7 cellular contexts compared by ENCODE assay signal in genomic region chr3:180036678-180037455, GRCh38. TPM values are rescaled to one million over a fixed set of nuclear protein-coding genes. Genes with fewer than 3 reads are reported as not detected.
DNase-seq lines count a peak whose midpoint lies in the region; ATAC-seq, FAIRE-seq and TF ChIP-seq lines count a peak whose summit lies in the region.

A gene with protein sequence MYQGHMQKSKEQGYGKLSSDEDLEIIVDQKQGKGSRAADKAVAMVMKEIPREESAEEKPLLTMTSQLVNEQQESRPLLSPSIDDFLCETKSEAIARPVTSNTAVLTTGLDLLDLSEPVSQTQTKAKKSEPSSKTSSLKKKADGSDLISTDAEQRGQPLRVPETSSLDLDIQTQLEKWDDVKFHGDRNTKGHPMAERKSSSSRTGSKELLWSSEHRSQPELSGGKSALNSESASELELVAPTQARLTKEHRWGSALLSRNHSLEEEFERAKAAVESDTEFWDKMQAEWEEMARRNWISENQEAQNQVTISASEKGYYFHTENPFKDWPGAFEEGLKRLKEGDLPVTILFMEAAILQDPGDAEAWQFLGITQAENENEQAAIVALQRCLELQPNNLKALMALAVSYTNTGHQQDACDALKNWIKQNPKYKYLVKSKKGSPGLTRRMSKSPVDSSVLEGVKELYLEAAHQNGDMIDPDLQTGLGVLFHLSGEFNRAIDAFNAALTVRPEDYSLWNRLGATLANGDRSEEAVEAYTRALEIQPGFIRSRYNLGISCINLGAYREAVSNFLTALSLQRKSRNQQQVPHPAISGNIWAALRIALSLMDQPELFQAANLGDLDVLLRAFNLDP (minus strand): TSS chr3:180036937. CDS start chr3:180036599, 338 bp downstream.

- peak within 1 kb of the TSS; percentile 67 for H3K18ac ChIP-seq in H9 (ENCODE audit: insufficient read length, low read depth, low read length)

- H2AK5ac ChIP-seq in H9 (ENCODE audit: insufficient read length, low read length) = no peak within 1 kb of the TSS

- no peak within 1 kb of the TSS for H3K23ac ChIP-seq in H9 (ENCODE audit: insufficient read length, low read depth, low read length)

- peak; percentile 41 for DNase-seq in GM12892 (ENCODE audit: insufficient read length)
- DNase-seq in H9 = peak; percentile 87
- peak; percentile 27 for DNase-seq in M059J (ENCODE audit: low read depth)
- DNase-seq in T-cell = peak in 6 of 34 experiments; percentile 0 to 6 (median 2)
- peak in 2 of 3 donors; percentile 4 to 44 for DNase-seq in mucosa of descending colon
- no peak for DNase-seq in thoracic aorta (ENCODE audit: low spot score)

- H3K4ac ChIP-seq in H9 (ENCODE audit: low read depth, low read length) = no peak within 1 kb of the TSS

- peak within 1 kb of the TSS; percentile 75 to 99 for H3K4me3 Mint-ChIP-seq in H9
- peak within 1 kb of the TSS; percentile 49 to 69 (median 56) for H3K4me3 Mint-ChIP-seq in T-cell

- no peaks in the 10 kb centered on the region for H3K79me2 ChIP-seq in H9 (ENCODE audit: insufficient read depth, low read length)

- intact Hi-C loops in mucosa of descending colon (cut with DNase I, micrococcal nuclease) = no loop called here

- no peaks in the 10 kb centered on the region for H3K36me3 Mint-ChIP-seq in H9 (ENCODE audit: insufficient read depth in 1 of 3, low read depth in 3 of 3)
- H3K36me3 Mint-ChIP-seq in T-cell = no peaks in the 10 kb centered on the region

- no peak for TF ChIP-seq POLR2A in GM12892 (IDR thresholded peaks at IDR 0.05; ENCODE audit: low read depth, low read length)

- H3K14ac ChIP-seq in H9 (ENCODE audit: insufficient read depth, low read length) = peak within 1 kb of the TSS; percentile 39; the same call in 1 of the 2 replicates

- H3K56ac ChIP-seq in H9 (ENCODE audit: insufficient read length, low read depth, low read length) = no peak within 1 kb of the TSS

- peak within 1 kb of the TSS; percentile 15 for H2AFZ ChIP-seq in H9 (ENCODE audit: low read length)

- H3K27me3 Mint-ChIP-seq in H9 (ENCODE audit: low read depth) = peaks cover 48% of the 10 kb centered on the region
- peaks cover 57% of the 10 kb centered on the region in 2 donors for H3K27me3 Mint-ChIP-seq in T-cell

- H3K27ac Mint-ChIP-seq in H9 = peak within 1 kb of the TSS; percentile 42 to 96 (median 96); a peak in 6 of 7 replicates
- no peak within 1 kb of the TSS for H3K27ac Mint-ChIP-seq in T-cell

- no peak within 1 kb of the TSS for H4K5ac ChIP-seq in H9 (ENCODE audit: insufficient read length, low read depth, low read length)

- no peak within 1 kb of the TSS for H3T11ph ChIP-seq in H9 (ENCODE audit: low read length)

- H2BK120ac ChIP-seq in H9 (ENCODE audit: low read depth, low read length, poor library complexity, severe bottlenecking) = no peak within 1 kb of the TSS

- no CpG with 5 or more reads among the region's 96 CpGs for WGBS in H9 (ENCODE audit: extremely low coverage, insufficient read length, low lambda C conversion rate)

- TF ChIP-seq CTCF in H9 (conservative IDR thresholded peaks at IDR 0.05) (no peak), mucosa of descending colon (IDR thresholded peaks at IDR 0.05) (no peak), thoracic aorta (IDR thresholded peaks at IDR 0.05) (no peak)

- peak within 1 kb of the TSS; percentile 61 for H3K4me2 ChIP-seq in H9 (ENCODE audit: insufficient read depth, insufficient read length, low read length)

- H2BK15ac ChIP-seq in H9 (ENCODE audit: low read depth, low read length) = no peak within 1 kb of the TSS

- H3K23me2 ChIP-seq in H9 (ENCODE audit: insufficient read length, low read depth, low read length, poor library complexity, severe bottlenecking) = peaks cover 8% of the 10 kb centered on the region

- CTCF ChIA-PET in T-cell (lab: Charles Lee) = no interaction called here

- no peak within 1 kb of the TSS for H2BK12ac ChIP-seq in H9 (ENCODE audit: insufficient read length, low read depth, low read length)

- H3K9me3 ChIP-seq in H9 (ENCODE audit: control insufficient read depth, low read depth, low read length) (no peaks in the 10 kb centered on the region), endocrine pancreas (ENCODE audit: control insufficient read depth, low read length) (no peaks in the 10 kb centered on the region), mucosa of descending colon (no peaks in the 10 kb centered on the region), thoracic aorta (no peaks in the 10 kb centered on the region)

- peaks cover 4% of the 10 kb centered on the region; the same call in 1 of the 2 replicates for H3K4me1 ChIP-seq in H9 (ENCODE audit: insufficient read depth, low read length)
- H3K4me1 ChIP-seq in endocrine pancreas (ENCODE audit: control insufficient read depth, insufficient read depth, low read length) = no peaks in the 10 kb centered on the region
- H3K4me1 ChIP-seq in mucosa of descending colon (ENCODE audit: low read depth) = peaks cover 4% of the 10 kb centered on the region
- H3K4me1 ChIP-seq in thoracic aorta (ENCODE audit: control insufficient read depth in 1 of 2, low read depth in 2 of 2) = peaks cover 2 to 7% of the 10 kb centered on the region in 2 donors

- H3K9ac ChIP-seq in H9 (ENCODE audit: extremely low read depth, insufficient read length, low read length) = peak within 1 kb of the TSS; percentile 66
- H3K9ac ChIP-seq in endocrine pancreas (ENCODE audit: control insufficient read depth, insufficient read depth, low read length) = no peak within 1 kb of the TSS

- H3K4me1 Mint-ChIP-seq in H9 (peaks cover 28 to 37% of the 10 kb centered on the region in 2 experiments), T-cell (peaks cover 14 to 17% (median 16%) of the 10 kb centered on the region in 3 donors)

- H4K91ac ChIP-seq in H9 (ENCODE audit: insufficient read length, low read depth, low read length) = no peak within 1 kb of the TSS

- H3K9me3 Mint-ChIP-seq in H9 (no peaks in the 10 kb centered on the region), T-cell (peaks cover 0 to 4% (median 2%) of the 10 kb centered on the region in 3 donors)

- POLR2A ChIA-PET in T-cell (lab: Charles Lee) = no interaction called here

- H3K36me3 ChIP-seq in endocrine pancreas (ENCODE audit: control insufficient read depth, insufficient read depth, low read length) (no peaks in the 10 kb centered on the region), mucosa of descending colon (ENCODE audit: low read depth) (no peaks in the 10 kb centered on the region), thoracic aorta (no peaks in the 10 kb centered on the region)

- no peak within 1 kb of the TSS for H2BK5ac ChIP-seq in H9 (ENCODE audit: insufficient read length, low read length)

- H3K27me3 ChIP-seq in H9 (ENCODE audit: insufficient read depth, low read length) = no peaks in the 10 kb centered on the region
- peaks cover 2% of the 10 kb centered on the region for H3K27me3 ChIP-seq in endocrine pancreas (ENCODE audit: control insufficient read depth, insufficient read depth, low read length)
- peaks cover 12% of the 10 kb centered on the region for H3K27me3 ChIP-seq in thoracic aorta (replicated peaks; ENCODE audit: insufficient read depth)

- H4K8ac ChIP-seq in H9 (replicated peaks; ENCODE audit: insufficient read length, low read depth, low read length) = no peak within 1 kb of the TSS

- no peak within 1 kb of the TSS for H2BK20ac ChIP-seq in H9 (ENCODE audit: low read depth, low read length, poor library complexity, severe bottlenecking)

- H3K27ac ChIP-seq in H9 (ENCODE audit: insufficient read length, low read depth, low read length) = peak within 1 kb of the TSS; percentile 1
- H3K27ac ChIP-seq in thoracic aorta = no peak within 1 kb of the TSS

- H3K79me1 ChIP-seq in H9 (ENCODE audit: insufficient read depth, low read depth, low read length, poor library complexity, severe bottlenecking) = no peaks in the 10 kb centered on the region

- ATAC-seq in T-cell (replicated peaks in 1 of 4) (peak in 2 of 4 experiments; percentile 20 to 29), mucosa of descending colon (no peak), thoracic aorta (ENCODE audit: insufficient number of reproducible peaks, low FRiP score, low read depth) (no peak)

- FAIRE-seq in GM12892 (lab: Jason Lieb, UNC) = no peak

- no peaks in the 10 kb centered on the region for H4K20me1 ChIP-seq in H9 (ENCODE audit: control insufficient read depth, insufficient read depth, insufficient read length)

- H3K4me3 ChIP-seq in endocrine pancreas (ENCODE audit: control insufficient read depth, insufficient read depth, low read length) (peak within 1 kb of the TSS; percentile 47), mucosa of descending colon (no peak within 1 kb of the TSS), thoracic aorta (peak within 1 kb of the TSS; percentile 35)

RNA-seq across cellular contexts. Expression of the gene that starts here (rescaled TPM):
- polyA plus RNA-seq in GM12892 (2012; ENCODE audit: missing spikeins) = 0.11 TPM
- total RNA-seq in H9 (2021) (0.85 and 1.4 TPM in 2 replicates), T-cell (not detected), mucosa of descending colon (under 1 TPM; 0.12 to 0.78 (median 0.25) TPM), thoracic aorta (not detected)
- total RNA-seq in M059J (2014; rRNA removed; shearing (Covaris generic)) = 0.12 and 1.7 TPM in 2 replicates

Comparison
In these comparisons a context has a peak if more than half of its experiments do, and no peak if none do; other contexts are left out.
1. Peak in DNase-seq in mucosa of descending colon; RNA of the gene not detected or under 1 TPM.
2. H3K27ac Mint-ChIP-seq: peak in H9 (3 of 3); none in T-cell (0 of 2).